Comparison of ENCODE assay signal across 15 cellular contexts in the genomic region with DNA sequence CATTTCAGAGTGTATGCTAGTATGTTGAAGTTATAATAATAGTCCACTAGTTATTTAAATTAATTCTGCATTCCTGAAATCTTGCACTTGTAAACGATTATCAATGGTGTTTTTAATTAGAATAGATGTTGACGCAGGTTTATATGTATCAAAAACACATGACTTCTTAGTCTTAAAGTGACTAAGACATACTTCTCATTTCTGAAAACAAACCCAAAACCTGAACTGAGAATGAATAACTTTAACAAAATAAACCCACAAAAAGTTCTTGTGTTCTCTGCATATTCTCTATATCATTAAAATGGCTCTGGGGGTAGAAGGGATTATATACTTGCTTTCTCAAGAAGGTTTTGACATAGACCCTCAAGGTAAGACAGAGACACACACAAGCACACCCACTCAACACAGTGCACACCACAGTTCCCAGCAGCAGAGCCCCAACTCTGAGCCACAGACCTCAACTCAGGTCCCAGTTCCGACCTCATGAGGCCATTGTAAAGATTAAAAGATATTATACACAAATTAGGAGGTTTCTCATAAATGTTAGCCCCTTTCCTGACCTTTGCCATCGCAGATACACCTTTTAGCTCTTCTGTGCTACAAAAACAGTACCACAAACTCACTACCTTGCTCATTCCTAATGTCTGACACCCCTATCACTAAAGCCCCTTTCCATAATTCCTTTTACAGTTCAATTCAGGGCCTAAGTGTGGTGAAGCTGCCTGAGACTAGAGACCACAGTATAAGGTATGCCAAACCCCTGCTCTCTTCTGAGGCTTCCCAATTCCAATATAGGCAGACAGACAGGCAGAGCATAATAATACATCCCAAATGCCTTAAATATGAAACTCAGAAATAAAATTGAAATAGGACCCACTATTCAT.
DNase-seq lines count a peak whose midpoint lies in the region; ATAC-seq, FAIRE-seq and TF ChIP-seq lines count a peak whose summit lies in the region.
"Had no signal": no experiment of that assay in that cellular context is flagged by ENCODE, and none has a peak within 500 bp of the region (broad histone marks: within the 10 kb centered on the region; RNA-seq: fewer than 3 reads in every experiment).

No MANE protein-coding gene starts in this region.

- H3K36me3 Mint-ChIP-seq in MCF 10A (ENCODE audit: insufficient read depth, unreplicated experiment), result no peaks in the 10 kb centered on the region
- H3K36me3 Mint-ChIP-seq in activated naive CD8-positive, alpha-beta T cell treated with anti-CD3 and anti-CD28 coated beads, Interleukin-2, amount 10 ng/mL, durations not matched to agents 7 days and 5 days, result peaks cover 7% of the 10 kb centered on the region
- H3K36me3 Mint-ChIP-seq: naive B cell had no signal

- ATAC-seq in HG02981 (IDR thresholded peaks at IDR 0.05; ENCODE audit: unreplicated experiment), result peak; percentile 70
- ATAC-seq in activated naive CD8-positive, alpha-beta T cell treated with anti-CD3 and anti-CD28 coated beads, Interleukin-2, amount 10 ng/mL, durations not matched to agents 7 days and 5 days (ENCODE audit: low read depth), result peak; percentile 67
- peak; percentile 99 for ATAC-seq in stimulated activated naive CD8-positive, alpha-beta T cell treated with anti-CD3 and anti-CD28 coated beads, Interleukin-15, amount 100 ng/mL, for 72 hours
- ATAC-seq in HG03039 (IDR thresholded peaks at IDR 0.05; ENCODE audit: unreplicated experiment), result no peak
- ATAC-seq: Panc1 had no signal

- BruUV-seq in MCF 10A (replicated peaks; lab: Mats Ljungman, UMichigan), result no TSS peak
- BruUV-seq in mammary epithelial cell (replicated peaks; lab: Mats Ljungman, UMichigan), result no TSS peak

- CTCF ChIA-PET in MCF 10A (lab: Yijun Ruan, JAX), result interaction anchor here (1.5 kb wide), 1 partner anchor 10 kb away, joined by 3 read pairs; no protein-coding TSS in a partner anchor
- CTCF ChIA-PET in mammary epithelial cell (lab: Charles Lee; ENCODE audit: low non-redundant PET), result no interaction called here

- FAIRE-seq in D721Med (lab: Jason Lieb, UNC), result no peak
- FAIRE-seq: islet of Langerhans had no signal

- WGBS in mammary epithelial cell (ENCODE audit: low coverage, missing lambda C conversion rate), result 96% methylated on average over 4 of the region's 4 CpGs

- no peak for DNase-seq in MCF 10A (ENCODE audit: unreplicated experiment)
- DNase-seq in mammary epithelial cell, result no peak
- peak; percentile 31 for DNase-seq in activated naive CD8-positive, alpha-beta T cell treated with anti-CD3 and anti-CD28 coated beads, Interleukin-2, amount 10 ng/mL, durations not matched to agents 7 days and 5 days
- peak; percentile 43 to 76 for DNase-seq in stimulated activated naive CD8-positive, alpha-beta T cell treated with anti-CD3 and anti-CD28 coated beads, Interleukin-15, amount 100 ng/mL, for 72 hours
- DNase-seq in NCI-H345 (lab: John Stamatoyannopoulos, UW), result no peak
- no peak for DNase-seq in D721Med (ENCODE audit: insufficient read length, low spot score)
- DNase-seq: activated effector memory CD4-positive, alpha-beta T cell treated with anti-CD3 and anti-CD28 coated beads, Interleukin-2, amount 50 U/mL, for 16 hours; colonic mucosa; naive B cell; NCI-H2107; T1000 had no signal

- H3K27ac ChIP-seq in mammary epithelial cell (ENCODE audit: insufficient read depth, low read depth, low read length), result no peak overlapping the region
- H3K27ac ChIP-seq: colonic mucosa had no signal

- no peaks in the 10 kb centered on the region for H3K4me1 ChIP-seq in mammary epithelial cell (ENCODE audit: insufficient read depth, low read length)
- H3K4me1 ChIP-seq: colonic mucosa had no signal

- H3K9me3 Mint-ChIP-seq in MCF 10A (ENCODE audit: unreplicated experiment), result no peaks in the 10 kb centered on the region
- peaks cover 5% of the 10 kb centered on the region for H3K9me3 Mint-ChIP-seq in activated naive CD8-positive, alpha-beta T cell treated with anti-CD3 and anti-CD28 coated beads, Interleukin-2, amount 10 ng/mL, durations not matched to agents 7 days and 5 days
- peaks cover 0 to 5% of the 10 kb centered on the region in 2 donors for H3K9me3 Mint-ChIP-seq in stimulated activated naive CD8-positive, alpha-beta T cell treated with anti-CD3 and anti-CD28 coated beads, Interleukin-15, amount 100 ng/mL, for 72 hours
- H3K9me3 Mint-ChIP-seq: naive B cell had no signal

- H2AFZ ChIP-seq in mammary epithelial cell (ENCODE audit: low read depth, low read length), result no peak overlapping the region

- H3K4me3 Mint-ChIP-seq in MCF 10A (ENCODE audit: unreplicated experiment), result no peak overlapping the region
- peak overlapping the region; percentile 20 for H3K4me3 Mint-ChIP-seq in activated naive CD8-positive, alpha-beta T cell treated with anti-CD3 and anti-CD28 coated beads, Interleukin-2, amount 10 ng/mL, durations not matched to agents 7 days and 5 days
- peak overlapping the region; percentile 52 to 54 for H3K4me3 Mint-ChIP-seq in stimulated activated naive CD8-positive, alpha-beta T cell treated with anti-CD3 and anti-CD28 coated beads, Interleukin-15, amount 100 ng/mL, for 72 hours
- H3K4me3 Mint-ChIP-seq: naive B cell had no signal

- POLR2A ChIA-PET in MCF 10A (lab: Yijun Ruan, JAX), result no interaction called here
- POLR2A ChIA-PET in activated naive CD8-positive, alpha-beta T cell treated with anti-CD3 and anti-CD28 coated beads, Interleukin-2, amount 10 ng/mL, durations not matched to agents 7 days and 5 days (lab: Charles Lee), result no interaction called here

- H3K4me2 ChIP-seq in mammary epithelial cell (ENCODE audit: insufficient read depth, low read depth, low read length), result no peak overlapping the region

- H4K20me1 ChIP-seq in mammary epithelial cell (ENCODE audit: insufficient read depth, low read length), result no peaks in the 10 kb centered on the region

- peaks cover 29% of the 10 kb centered on the region for H3K79me2 ChIP-seq in mammary epithelial cell (ENCODE audit: insufficient read depth, low read length)

- H3K9ac ChIP-seq in mammary epithelial cell (ENCODE audit: insufficient read depth, low read length), result no peak overlapping the region

- H3K4me1 Mint-ChIP-seq in MCF 10A (ENCODE audit: insufficient read depth, unreplicated experiment), result no peaks in the 10 kb centered on the region
- peaks cover 20% of the 10 kb centered on the region for H3K4me1 Mint-ChIP-seq in activated naive CD8-positive, alpha-beta T cell treated with anti-CD3 and anti-CD28 coated beads, Interleukin-2, amount 10 ng/mL, durations not matched to agents 7 days and 5 days
- H3K4me1 Mint-ChIP-seq in stimulated activated naive CD8-positive, alpha-beta T cell treated with anti-CD3 and anti-CD28 coated beads, Interleukin-15, amount 100 ng/mL, for 72 hours, result peaks cover 37% of the 10 kb centered on the region
- H3K4me1 Mint-ChIP-seq: naive B cell had no signal

- intact Hi-C loops in MCF 10A (cut with micrococcal nuclease) (no loop called here), mammary epithelial cell (cut with micrococcal nuclease) (no loop called here)

- no peaks in the 10 kb centered on the region for H3K27me3 Mint-ChIP-seq in MCF 10A (ENCODE audit: insufficient read depth, unreplicated experiment)
- no peaks in the 10 kb centered on the region for H3K27me3 Mint-ChIP-seq in activated naive CD8-positive, alpha-beta T cell treated with anti-CD3 and anti-CD28 coated beads, Interleukin-2, amount 10 ng/mL, durations not matched to agents 7 days and 5 days
- no peaks in the 10 kb centered on the region for H3K27me3 Mint-ChIP-seq in stimulated activated naive CD8-positive, alpha-beta T cell treated with anti-CD3 and anti-CD28 coated beads, Interleukin-15, amount 100 ng/mL, for 72 hours
- H3K27me3 Mint-ChIP-seq: naive B cell had no signal

- peaks cover 2% of the 10 kb centered on the region for H3K36me3 ChIP-seq in mammary epithelial cell (ENCODE audit: insufficient read depth, low read length)
- H3K36me3 ChIP-seq: colonic mucosa had no signal

- H3K4me3 ChIP-seq in mammary epithelial cell (replicated peaks in 1 of 3; ENCODE audit: insufficient read depth in 1 of 3, low read depth in 2 of 3, low read length in 3 of 3), result no peak overlapping the region
- H3K4me3 ChIP-seq: colonic mucosa had no signal

- dilution Hi-C loops in mammary epithelial cell (cut with HindIII; ENCODE audit: low sequenced_read_pairs), result no loop called here

- TF ChIP-seq CTCF in MCF 10A (IDR thresholded peaks at IDR 0.05; ENCODE audit: unreplicated experiment), result no peak
- no peak for TF ChIP-seq CTCF in mammary epithelial cell (conservative IDR thresholded peaks at IDR 0.05 in 1 of 2, IDR thresholded peaks at IDR 0.05 in 1 of 2; ENCODE audit: extremely low read depth in 1 of 2, insufficient read depth in 1 of 2, low read depth in 1 of 2, low read length in 2 of 2)
- TF ChIP-seq CTCF in D721Med (IDR thresholded peaks at IDR 0.05; ENCODE audit: insufficient read depth, missing control alignments), result no peak

- H3K9me3 ChIP-seq in mammary epithelial cell (replicated peaks; ENCODE audit: insufficient read depth, low read length), result no peaks in the 10 kb centered on the region
- H3K9me3 ChIP-seq: colonic mucosa had no signal

- H3K27ac Mint-ChIP-seq in MCF 10A (ENCODE audit: low read depth, unreplicated experiment), result peak overlapping the region; percentile 24
- no peak overlapping the region for H3K27ac Mint-ChIP-seq in activated naive CD8-positive, alpha-beta T cell treated with anti-CD3 and anti-CD28 coated beads, Interleukin-2, amount 10 ng/mL, durations not matched to agents 7 days and 5 days
- peak overlapping the region in 1 of 2 donors; percentile 6 for H3K27ac Mint-ChIP-seq in stimulated activated naive CD8-positive, alpha-beta T cell treated with anti-CD3 and anti-CD28 coated beads, Interleukin-15, amount 100 ng/mL, for 72 hours
- H3K27ac Mint-ChIP-seq: naive B cell had no signal

- H3K27me3 ChIP-seq in mammary epithelial cell (ENCODE audit: insufficient read depth, low read length), result no peaks in the 10 kb centered on the region
- H3K27me3 ChIP-seq: colonic mucosa had no signal

- in situ Hi-C loops in mammary epithelial cell (cut with MboI; ENCODE audit: low sequenced_read_pairs in 2 of 2), result no loop called here

Comparison
In these comparisons a context has a peak if more than half of its experiments do, and no peak if none do; other contexts are left out.
1. DNase-seq: peak in activated naive CD8-positive, alpha-beta T cell treated with anti-CD3 and anti-CD28 coated beads, Interleukin-2, amount 10 ng/mL, durations not matched to agents 7 days and 5 days (single experiment) and stimulated activated naive CD8-positive, alpha-beta T cell treated with anti-CD3 and anti-CD28 coated beads, Interleukin-15, amount 100 ng/mL, for 72 hours (2 of 2); none in MCF 10A (single experiment), mammary epithelial cell (single experiment), NCI-H345 (single experiment) and D721Med (single experiment).